Comparison of ENCODE assay signal across 17 cellular contexts in the genomic region with DNA sequence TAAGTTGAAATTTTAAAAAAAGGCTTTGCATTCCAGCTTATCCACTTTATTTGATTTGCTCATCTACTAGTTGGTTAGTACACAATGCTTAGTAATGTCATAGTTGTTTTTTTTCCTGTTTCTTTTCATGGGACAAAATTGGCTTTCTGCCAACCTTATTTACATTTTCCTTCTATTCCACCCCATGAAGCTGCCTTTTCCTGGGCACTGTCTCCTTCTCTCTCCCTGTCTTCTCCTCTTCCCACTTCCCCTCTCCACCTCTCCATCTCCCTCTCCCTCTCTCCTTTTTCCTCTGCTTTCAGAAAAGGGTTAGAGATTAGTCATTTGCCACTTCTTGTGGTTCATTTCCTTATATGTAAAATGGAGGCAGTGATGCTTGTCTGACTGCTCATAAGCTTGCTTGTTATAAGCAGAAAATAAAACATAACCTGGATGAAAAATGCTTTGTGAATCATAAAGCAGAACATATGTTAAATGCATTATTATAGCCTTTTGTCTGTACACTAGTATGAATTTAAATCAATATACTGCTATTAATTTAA.
DNase-seq lines count a peak whose midpoint lies in the region; FAIRE-seq and TF ChIP-seq lines count a peak whose summit lies in the region.
"Had no signal": no experiment of that assay in that cellular context is flagged by ENCODE, and none has a peak within 500 bp of the region (broad histone marks: within the 10 kb centered on the region; RNA-seq: fewer than 3 reads in every experiment).

No MANE protein-coding gene starts in this region.

- H3K27ac Mint-ChIP-seq in astrocyte (ENCODE audit: unreplicated experiment) (no peak overlapping the region), nephron progenitor cell (peak overlapping the region; percentile 15)
- H3K27ac Mint-ChIP-seq: naive thymus-derived CD4-positive, alpha-beta T cell; T-cell had no signal

- no peaks in the 10 kb centered on the region for H3K27me3 ChIP-seq in astrocyte (ENCODE audit: insufficient read depth, low read length)
- H3K27me3 ChIP-seq: upper lobe of left lung had no signal

- H3K79me2 ChIP-seq in astrocyte (ENCODE audit: insufficient read depth, low read length), result no peaks in the 10 kb centered on the region

- no peak overlapping the region for H2AFZ ChIP-seq in astrocyte (ENCODE audit: low read depth, low read length)

- H3K9me3 Mint-ChIP-seq in astrocyte (ENCODE audit: unreplicated experiment) (no peaks in the 10 kb centered on the region), nephron progenitor cell (peaks cover 4% of the 10 kb centered on the region)
- H3K9me3 Mint-ChIP-seq: naive thymus-derived CD4-positive, alpha-beta T cell; T-cell had no signal

- no peaks in the 10 kb centered on the region for H4K20me1 ChIP-seq in astrocyte (ENCODE audit: insufficient read depth, low read length)

- no peaks in the 10 kb centered on the region for H3K36me3 ChIP-seq in astrocyte (ENCODE audit: insufficient read depth, low read length)
- H3K36me3 ChIP-seq: upper lobe of left lung had no signal

- H3K4me3 Mint-ChIP-seq in astrocyte (ENCODE audit: unreplicated experiment) (no peak overlapping the region), nephron progenitor cell (no peak overlapping the region)
- H3K4me3 Mint-ChIP-seq: naive thymus-derived CD4-positive, alpha-beta T cell; T-cell had no signal

- DNase-seq in NCI-H2227 (lab: John Stamatoyannopoulos, UW; ENCODE audit: unreplicated experiment) (peak; percentile 7), NCI-H2227 treated with DMSO at 0.1 percent for 48 hours (lab: John Stamatoyannopoulos, UW) (no peak), NCI-H146 (lab: John Stamatoyannopoulos, UW) (peak; percentile 30), astrocyte (ENCODE audit: low read depth) (peak; percentile 57), nephron progenitor cell (no peak), NCI-H2171 treated with DMSO at 0.1 percent for 48 hours (lab: John Stamatoyannopoulos, UW) (no peak), HUDEP-2 (lab: John Stamatoyannopoulos, UW; ENCODE audit: unreplicated experiment in 76 of 76) (no peak), retina (no peak)
- DNase-seq: amygdala; cortex of kidney; naive thymus-derived CD4-positive, alpha-beta T cell; NCI-H1417 treated with DMSO at 0.1 percent for 48 hours; stimulated activated naive CD8-positive, alpha-beta T cell treated with anti-CD3 and anti-CD28 coated beads, Interleukin-15, Interleukin-2, amounts not matched to agents 100 U/mL and 50 U/mL, for 24 hours; T-cell; upper lobe of left lung had no signal

- H3K27me3 Mint-ChIP-seq in astrocyte (ENCODE audit: low read depth, unreplicated experiment), result no peaks in the 10 kb centered on the region
- no peaks in the 10 kb centered on the region for H3K27me3 Mint-ChIP-seq in nephron progenitor cell (ENCODE audit: low read depth, poor library complexity)

- no peaks in the 10 kb centered on the region for H3K4me1 ChIP-seq in astrocyte (ENCODE audit: insufficient read depth, low read length)
- H3K4me1 ChIP-seq: A549 had no signal

- H3K4me2 ChIP-seq in astrocyte (ENCODE audit: low read length), result no peak overlapping the region
- H3K4me2 ChIP-seq: A549 had no signal

- H3K4me1 Mint-ChIP-seq in astrocyte (ENCODE audit: low read depth, unreplicated experiment) (peaks cover 10% of the 10 kb centered on the region), nephron progenitor cell (peaks cover 28% of the 10 kb centered on the region)
- H3K4me1 Mint-ChIP-seq: naive thymus-derived CD4-positive, alpha-beta T cell; T-cell had no signal

- TF ChIP-seq CTCF in astrocyte (IDR thresholded peaks at IDR 0.05; ENCODE audit: insufficient read depth, low read depth, low read length) (no peak), nephron progenitor cell (IDR thresholded peaks at IDR 0.05) (no peak)

- no peaks in the 10 kb centered on the region for H3K9me3 ChIP-seq in astrocyte (ENCODE audit: insufficient read depth, low read depth, low read length)
- H3K9me3 ChIP-seq: A549, upper lobe of left lung had no signal

- H3K27ac ChIP-seq in astrocyte (ENCODE audit: low read depth, low read length), result no peak overlapping the region
- H3K27ac ChIP-seq: A549, upper lobe of left lung, VCaP had no signal

- no peaks in the 10 kb centered on the region for H3K36me3 Mint-ChIP-seq in astrocyte (ENCODE audit: low read depth, unreplicated experiment)
- peaks cover 58% of the 10 kb centered on the region for H3K36me3 Mint-ChIP-seq in nephron progenitor cell (ENCODE audit: low read depth)
- H3K36me3 Mint-ChIP-seq: naive thymus-derived CD4-positive, alpha-beta T cell; T-cell had no signal

- no peak for FAIRE-seq in astrocyte (lab: Jason Lieb, UNC)
- FAIRE-seq: A549 had no signal

- no peak overlapping the region for H3K4me3 ChIP-seq in astrocyte (ENCODE audit: insufficient read depth, low read depth, low read length)
- H3K4me3 ChIP-seq: A549, upper lobe of left lung had no signal

- no peak overlapping the region for H3K9ac ChIP-seq in astrocyte (ENCODE audit: low read length)

Comparison
In these comparisons a context has a peak if more than half of its experiments do, and no peak if none do; other contexts are left out.
1. DNase-seq: peak in NCI-H2227 (single experiment), NCI-H146 (single experiment) and astrocyte (single experiment); none in NCI-H2227 treated with DMSO at 0.1 percent for 48 hours (single experiment), nephron progenitor cell (single experiment), NCI-H2171 treated with DMSO at 0.1 percent for 48 hours (single experiment), HUDEP-2 (0 of 76) and retina (single experiment).